28 cellular contexts compared by ENCODE assay signal in the genomic region with DNA sequence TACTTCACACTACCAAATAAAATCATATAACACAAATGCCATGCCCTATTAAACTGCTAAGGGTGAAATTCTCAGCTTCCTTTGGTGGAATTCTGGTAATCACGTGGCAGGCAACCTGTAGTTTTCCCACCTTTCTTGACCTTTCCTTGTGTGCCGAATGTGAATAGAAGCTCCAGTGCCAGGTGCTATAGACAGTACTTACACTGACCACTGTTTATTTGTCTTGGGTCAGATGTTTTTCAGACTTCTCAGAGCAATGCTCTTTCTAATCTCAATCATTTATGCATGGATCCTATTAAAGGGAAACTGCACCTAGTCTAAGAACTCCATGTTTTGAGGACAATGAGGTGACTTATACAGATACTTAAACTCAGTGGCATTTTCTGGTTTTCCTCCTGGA.
DNase-seq lines count a peak whose midpoint lies in the region; ATAC-seq, FAIRE-seq and TF ChIP-seq lines count a peak whose summit lies in the region.
"Had no signal": no experiment of that assay in that cellular context is flagged by ENCODE, and none has a peak within 500 bp of the region (broad histone marks: within the 10 kb centered on the region; RNA-seq: fewer than 3 reads in every experiment).

No MANE protein-coding gene starts in this region.

- H2AK9ac ChIP-seq in IMR-90 (replicated peaks; ENCODE audit: low read depth, low read length, poor library complexity), result no peak overlapping the region

- dilution Hi-C loops in IMR-90 (cut with HindIII; ENCODE audit: low sequenced_read_pairs, unreplicated experiment), result no loop called here

- no peak overlapping the region for H2BK5ac ChIP-seq in IMR-90 (ENCODE audit: low read depth, low read length, poor library complexity, severe bottlenecking)

- FAIRE-seq in astrocyte (lab: Jason Lieb, UNC), result peak; percentile 13
- FAIRE-seq: A204.1, GM12878, GM12892, GM18507 had no signal

- peak; percentile 24; the same call in 1 of the 2 replicates for ATAC-seq in IMR-90 (ENCODE audit: low read depth)
- no peak for ATAC-seq in HG03342 (IDR thresholded peaks at IDR 0.05; ENCODE audit: unreplicated experiment)
- ATAC-seq: GM12878 had no signal

- no peak for TF ChIP-seq RAD21 in IMR-90 (IDR thresholded peaks at IDR 0.05; ENCODE audit: low read length)

- H4K20me1 ChIP-seq in IMR-90 (ENCODE audit: insufficient read depth, low read length), result no peaks in the 10 kb centered on the region
- no peaks in the 10 kb centered on the region for H4K20me1 ChIP-seq in astrocyte (ENCODE audit: insufficient read depth, low read length)
- H4K20me1 ChIP-seq: BLaER1 had no signal

- in situ Hi-C loops in IMR-90 (cut with MboI; ENCODE audit: low sequenced_read_pairs), result no loop called here

- H3K18ac ChIP-seq in IMR-90 (ENCODE audit: low read depth, low read length), result no peak overlapping the region

- H3K27ac Mint-ChIP-seq in astrocyte (ENCODE audit: unreplicated experiment) (no peak overlapping the region), nephron (peak overlapping the region in 2 of 3 experiments; percentile 64 to 67)
- H3K27ac Mint-ChIP-seq: CD14-positive monocyte; CD4-positive, alpha-beta memory T cell; CD4-positive, CD25-positive, alpha-beta regulatory T cell; CD8-positive, alpha-beta memory T cell had no signal

- H2BK20ac ChIP-seq in IMR-90 (ENCODE audit: low read depth, low read length), result no peak overlapping the region

- no peak overlapping the region for H4K5ac ChIP-seq in IMR-90 (ENCODE audit: low read depth, low read length)

- no peaks in the 10 kb centered on the region for H3K79me2 ChIP-seq in astrocyte (ENCODE audit: insufficient read depth, low read length)

- H3K27me3 Mint-ChIP-seq in astrocyte (ENCODE audit: low read depth, unreplicated experiment) (no peaks in the 10 kb centered on the region), nephron (ENCODE audit: low read depth) (no peaks in the 10 kb centered on the region)
- H3K27me3 Mint-ChIP-seq: CD4-positive, CD25-positive, alpha-beta regulatory T cell; CD8-positive, alpha-beta memory T cell had no signal

- no peak overlapping the region for H3K56ac ChIP-seq in IMR-90 (ENCODE audit: extremely low read depth, insufficient read depth, low read length)

- POLR2A ChIA-PET in IMR-90 (lab: Charles Lee; ENCODE audit: unreplicated experiment), result no interaction called here

- H2AK5ac ChIP-seq in IMR-90 (ENCODE audit: low read depth, low read length), result no peak overlapping the region

- H3K9me3 ChIP-seq in IMR-90 (ENCODE audit: control insufficient read depth, insufficient read depth, low read length), result no peaks in the 10 kb centered on the region
- H3K9me3 ChIP-seq in astrocyte (ENCODE audit: insufficient read depth, low read depth, low read length), result no peaks in the 10 kb centered on the region
- H3K9me3 ChIP-seq: BE2C, BLaER1 had no signal

- H3K4me2 ChIP-seq in IMR-90 (ENCODE audit: low read depth, low read length), result peak overlapping the region; percentile 35; the same call in 1 of the 2 replicates
- no peak overlapping the region for H3K4me2 ChIP-seq in astrocyte (ENCODE audit: low read length)
- H3K4me2 ChIP-seq: BLaER1 had no signal

- no peak overlapping the region for H4K8ac ChIP-seq in IMR-90 (ENCODE audit: low read depth in 2 of 2, low read length in 2 of 2)

- WGBS in IMR-90 (ENCODE audit: extremely low coverage in 2 of 2, insufficient read length in 1 of 2), 2 experiments, result no CpG with 5 or more reads among the region's 2 CpGs

- no peaks in the 10 kb centered on the region for H3K36me3 Mint-ChIP-seq in astrocyte (ENCODE audit: low read depth, unreplicated experiment)
- H3K36me3 Mint-ChIP-seq in nephron (ENCODE audit: low read depth), result no peaks in the 10 kb centered on the region
- H3K36me3 Mint-ChIP-seq: CD14-positive monocyte; CD4-positive, alpha-beta memory T cell; CD4-positive, CD25-positive, alpha-beta regulatory T cell; CD8-positive, alpha-beta memory T cell had no signal

- CTCF ChIA-PET in IMR-90 (lab: Yijun Ruan, JAX), result no interaction called here

- H3K4me1 ChIP-seq in IMR-90 (ENCODE audit: control insufficient read depth, insufficient read depth, low read length) (peaks cover 2% of the 10 kb centered on the region; the same call in 1 of the 2 replicates), astrocyte (ENCODE audit: insufficient read depth, low read length) (no peaks in the 10 kb centered on the region)
- H3K4me1 ChIP-seq: BE2C, BLaER1 had no signal

- no peaks in the 10 kb centered on the region for H3K9me1 ChIP-seq in IMR-90 (ENCODE audit: insufficient read depth, low read length)

- H2AFZ ChIP-seq in IMR-90 (replicated peaks; ENCODE audit: low read length, poor library complexity) (no peak overlapping the region), astrocyte (ENCODE audit: low read depth, low read length) (no peak overlapping the region)

- H2BK15ac ChIP-seq in IMR-90 (ENCODE audit: low read depth, low read length), result no peak overlapping the region

- H4K91ac ChIP-seq in IMR-90 (ENCODE audit: insufficient read depth, low read depth, low read length), result no peak overlapping the region

- H3K27me3 ChIP-seq in IMR-90 (ENCODE audit: control insufficient read depth, insufficient read depth, low read length) (no peaks in the 10 kb centered on the region; the same call in 1 of the 2 replicates), astrocyte (ENCODE audit: insufficient read depth, low read length) (no peaks in the 10 kb centered on the region)
- H3K27me3 ChIP-seq: BE2C had no signal

- H3K4me3 Mint-ChIP-seq in astrocyte (ENCODE audit: unreplicated experiment) (no peak overlapping the region), nephron (no peak overlapping the region)
- H3K4me3 Mint-ChIP-seq: CD14-positive monocyte; CD4-positive, alpha-beta memory T cell; CD4-positive, CD25-positive, alpha-beta regulatory T cell; CD8-positive, alpha-beta memory T cell had no signal

- intact Hi-C loops in IMR-90 (cut with micrococcal nuclease), result no loop called here

- no peaks in the 10 kb centered on the region for H3K4me1 Mint-ChIP-seq in astrocyte (ENCODE audit: low read depth, unreplicated experiment)
- peaks cover 18% of the 10 kb centered on the region for H3K4me1 Mint-ChIP-seq in nephron
- H3K4me1 Mint-ChIP-seq: CD14-positive monocyte; CD4-positive, alpha-beta memory T cell; CD4-positive, CD25-positive, alpha-beta regulatory T cell; CD8-positive, alpha-beta memory T cell had no signal

- no peak for TF ChIP-seq POLR2A in IMR-90 (IDR thresholded peaks at IDR 0.05; ENCODE audit: low read depth, low read length)

- TF ChIP-seq CTCF in IMR-90 (conservative IDR thresholded peaks at IDR 0.05; ENCODE audit: low read depth, low read length) (no peak), astrocyte (IDR thresholded peaks at IDR 0.05; ENCODE audit: insufficient read depth, low read depth, low read length) (no peak), choroid plexus epithelial cell (conservative IDR thresholded peaks at IDR 0.05; ENCODE audit: low read depth, low read length) (no peak), nephron (IDR thresholded peaks at IDR 0.05; ENCODE audit: unreplicated experiment in 3 of 3) (no peak)

- no peak overlapping the region for H3K23ac ChIP-seq in IMR-90 (ENCODE audit: low read depth, low read length)

- BruUV-seq in IMR-90 (replicated peaks; lab: Mats Ljungman, UMichigan), result no TSS peak

- H2BK120ac ChIP-seq in IMR-90 (ENCODE audit: low read depth, low read length), result no peak overlapping the region

- DNase-seq in IMR-90 (peak; percentile 19), astrocyte (ENCODE audit: low read depth) (no peak), choroid plexus epithelial cell (ENCODE audit: low read depth) (peak; percentile 20), activated T-cell treated with anti-CD3 and anti-CD28 coated beads for 4 hours (no peak), NCI-H69 (lab: John Stamatoyannopoulos, UW) (no peak), glomerular visceral epithelial cell (ENCODE audit: extremely low spot score) (no peak)
- DNase-seq: 8988T; ACHN; BE2C; C1 segment of cervical spinal cord; CD4-positive, alpha-beta memory T cell; CD4-positive, CD25-positive, alpha-beta regulatory T cell; CD8-positive, alpha-beta memory T cell; COR-L47; DMS 273 treated with DMSO at 0.1 percent for 48 hours; DMS153; DMS79; DND-41; EL; GDM1 had no signal

- H3K79me1 ChIP-seq in IMR-90 (ENCODE audit: low read depth in 1 of 2, low read length in 2 of 2), result no peaks in the 10 kb centered on the region

- H3K9ac ChIP-seq in IMR-90 (ENCODE audit: low read depth, low read length) (no peak overlapping the region), astrocyte (ENCODE audit: low read length) (no peak overlapping the region)
- H3K9ac ChIP-seq: BLaER1 had no signal

- no peak overlapping the region for H3K4ac ChIP-seq in IMR-90 (ENCODE audit: low read depth, low read length)

- H3K36me3 ChIP-seq in IMR-90 (ENCODE audit: control insufficient read depth, insufficient read depth, low read length), result no peaks in the 10 kb centered on the region
- no peaks in the 10 kb centered on the region for H3K36me3 ChIP-seq in astrocyte (ENCODE audit: insufficient read depth, low read length)
- H3K36me3 ChIP-seq: BE2C, BLaER1 had no signal

- H3K4me3 ChIP-seq in IMR-90 (ENCODE audit: insufficient read depth, low read depth, low read length) (no peak overlapping the region), astrocyte (ENCODE audit: insufficient read depth, low read depth, low read length) (no peak overlapping the region), choroid plexus epithelial cell (ENCODE audit: low read depth, low read length) (no peak overlapping the region)
- H3K4me3 ChIP-seq: BLaER1, GM12878 had no signal

- H3K27ac ChIP-seq in IMR-90 (ENCODE audit: insufficient read depth, low read length), result no peak overlapping the region
- no peak overlapping the region for H3K27ac ChIP-seq in astrocyte (ENCODE audit: low read depth, low read length)
- H3K27ac ChIP-seq: BLaER1 had no signal

- no peak overlapping the region for H3K14ac ChIP-seq in IMR-90 (replicated peaks; ENCODE audit: low read depth, low read length)

- no peaks in the 10 kb centered on the region for H3K9me3 Mint-ChIP-seq in astrocyte (ENCODE audit: unreplicated experiment)
- H3K9me3 Mint-ChIP-seq in nephron, result no peaks in the 10 kb centered on the region
- H3K9me3 Mint-ChIP-seq: CD4-positive, alpha-beta memory T cell; CD8-positive, alpha-beta memory T cell had no signal

TF ChIP-seq in IMR-90, 13 proteins besides CTCF, POLR2A, EP300 and RAD21 (continues in another document):
- TF ChIP-seq, protein P1, sequence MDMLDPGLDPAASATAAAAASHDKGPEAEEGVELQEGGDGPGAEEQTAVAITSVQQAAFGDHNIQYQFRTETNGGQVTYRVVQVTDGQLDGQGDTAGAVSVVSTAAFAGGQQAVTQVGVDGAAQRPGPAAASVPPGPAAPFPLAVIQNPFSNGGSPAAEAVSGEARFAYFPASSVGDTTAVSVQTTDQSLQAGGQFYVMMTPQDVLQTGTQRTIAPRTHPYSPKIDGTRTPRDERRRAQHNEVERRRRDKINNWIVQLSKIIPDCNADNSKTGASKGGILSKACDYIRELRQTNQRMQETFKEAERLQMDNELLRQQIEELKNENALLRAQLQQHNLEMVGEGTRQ (IDR thresholded peaks at IDR 0.05; ENCODE audit: low read depth, low read length), result no peak
- TF ChIP-seq MAFK (IDR thresholded peaks at IDR 0.05; ENCODE audit: low read depth, low read length) (no peak), MAZ (IDR thresholded peaks at IDR 0.05; ENCODE audit: borderline replicate concordance, low read depth, low read length) (no peak), FOS (IDR thresholded peaks at IDR 0.05; ENCODE audit: low read depth, low read length) (no peak), CHD1 (IDR thresholded peaks at IDR 0.05; ENCODE audit: low read depth, low read length) (no peak)

Comparison
In these comparisons a context has a peak if more than half of its experiments do, and no peak if none do; other contexts are left out.
1. DNase-seq: peak in IMR-90 (single experiment) and choroid plexus epithelial cell (single experiment); none in astrocyte (single experiment), activated T-cell treated with anti-CD3 and anti-CD28 coated beads for 4 hours (single experiment), NCI-H69 (single experiment) and glomerular visceral epithelial cell (single experiment).